Comparison of ENCODE assay signal across 22 cellular contexts in the genomic region with DNA sequence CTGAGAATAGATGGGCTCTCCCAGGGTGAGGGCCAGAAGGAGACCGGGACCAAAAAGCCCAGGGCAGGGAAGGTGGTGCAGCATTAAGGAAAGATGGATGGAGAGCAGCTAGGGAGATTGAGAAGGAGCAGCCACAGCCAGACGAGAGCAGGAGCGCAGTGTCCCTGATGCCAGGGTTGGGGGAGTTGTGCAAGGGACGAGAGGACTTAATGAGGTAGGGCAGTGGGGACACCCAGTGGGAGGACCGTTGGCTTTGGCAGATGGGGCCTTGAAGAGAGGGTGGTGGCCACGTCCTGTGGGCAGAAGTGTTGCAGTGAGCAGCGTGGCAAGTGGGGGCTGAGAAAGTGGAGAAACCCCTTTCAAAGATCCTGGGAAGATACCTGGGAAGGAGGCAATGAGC.
"Had no signal": no experiment of that assay in that cellular context is flagged by ENCODE, and none has a peak within 500 bp of the region (broad histone marks: within the 10 kb centered on the region; RNA-seq: fewer than 3 reads in every experiment).

No MANE protein-coding gene starts in this region.

- DNase-seq: activated CD4-positive, alpha-beta memory T cell treated with anti-CD3 and anti-CD28 coated beads for 36 hours; activated CD4-positive, alpha-beta T cell treated with anti-CD3 and anti-CD28 coated beads for 48 hours; activated CD8-positive, alpha-beta memory T cell treated with anti-CD3 and anti-CD28 coated beads, Interleukin-2, amount 10 ng/mL, durations not matched to agents 7 days and 5 days; activated effector memory CD4-positive, alpha-beta T cell treated with anti-CD3 and anti-CD28 coated beads, Interleukin-2, amount 50 U/mL, for 16 hours; activated naive CD4-positive, alpha-beta T cell treated with anti-CD3 and anti-CD28 coated beads, Interleukin-2, amount 10 ng/mL, durations not matched to agents 7 days and 5 days; activated T-cell treated with anti-CD3 and anti-CD28 coated beads for 4 hours; amygdala; body of pancreas; cortex of kidney; foreskin fibroblast; left colon; sigmoid colon; stimulated activated CD4-positive, alpha-beta T cell treated with anti-CD3 and anti-CD28 coated beads, Interleukin-15, amount 100 ng/mL, for 24 hours; stimulated activated naive CD4-positive, alpha-beta T cell; T1000; testis; upper lobe of right lung had no signal

- ATAC-seq: activated CD8-positive, alpha-beta memory T cell treated with anti-CD3 and anti-CD28 coated beads, Interleukin-2, amount 10 ng/mL, durations not matched to agents 7 days and 5 days; body of pancreas; left colon; natural killer cell treated with Interleukin-12 subunit alpha and Interleukin-12 subunit beta and Interleukin-15 and Interleukin-18, amount 100 ng/mL, for 72 hours; upper lobe of right lung had no signal

- H3K4me1 ChIP-seq: body of pancreas, sigmoid colon, testis, upper lobe of right lung had no signal

- H3K27ac ChIP-seq: body of pancreas, cardiac muscle cell, sigmoid colon, testis, upper lobe of right lung had no signal

- H3K36me3 Mint-ChIP-seq: activated CD4-positive, alpha-beta memory T cell treated with anti-CD3 and anti-CD28 coated beads for 36 hours; activated CD8-positive, alpha-beta memory T cell treated with anti-CD3 and anti-CD28 coated beads, Interleukin-2, amount 10 ng/mL, durations not matched to agents 7 days and 5 days; activated naive CD4-positive, alpha-beta T cell treated with anti-CD3 and anti-CD28 coated beads, Interleukin-2, amount 10 ng/mL, durations not matched to agents 7 days and 5 days; memory B cell; natural killer cell treated with Interleukin-12 subunit alpha and Interleukin-12 subunit beta and Interleukin-15 and Interleukin-18, amount 100 ng/mL, for 72 hours had no signal

- H3K4me3 ChIP-seq: body of pancreas, cardiac muscle cell, sigmoid colon, smooth muscle cell, testis, upper lobe of right lung had no signal

- H3K9me3 Mint-ChIP-seq: activated CD4-positive, alpha-beta memory T cell treated with anti-CD3 and anti-CD28 coated beads for 36 hours; activated naive CD4-positive, alpha-beta T cell treated with anti-CD3 and anti-CD28 coated beads, Interleukin-2, amount 10 ng/mL, durations not matched to agents 7 days and 5 days; natural killer cell treated with Interleukin-12 subunit alpha and Interleukin-12 subunit beta and Interleukin-15 and Interleukin-18, amount 100 ng/mL, for 72 hours; T-helper 1 cell treated with Interleukin-12 subunit alpha and Interleukin-12 subunit beta and Interleukin-4 antibody, amounts not matched to agents 30 μg/mL and 1 μg/mL, for 36 hours had no signal

- H3K27me3 ChIP-seq: body of pancreas, cardiac muscle cell, sigmoid colon, testis, upper lobe of right lung had no signal

- H3K4me1 Mint-ChIP-seq: activated CD8-positive, alpha-beta memory T cell treated with anti-CD3 and anti-CD28 coated beads, Interleukin-2, amount 10 ng/mL, durations not matched to agents 7 days and 5 days; activated naive CD4-positive, alpha-beta T cell treated with anti-CD3 and anti-CD28 coated beads, Interleukin-2, amount 10 ng/mL, durations not matched to agents 7 days and 5 days; memory B cell had no signal

- H3K27ac Mint-ChIP-seq: activated CD4-positive, alpha-beta memory T cell treated with anti-CD3 and anti-CD28 coated beads for 36 hours; activated CD8-positive, alpha-beta memory T cell treated with anti-CD3 and anti-CD28 coated beads, Interleukin-2, amount 10 ng/mL, durations not matched to agents 7 days and 5 days; activated naive CD4-positive, alpha-beta T cell treated with anti-CD3 and anti-CD28 coated beads, Interleukin-2, amount 10 ng/mL, durations not matched to agents 7 days and 5 days; memory B cell; natural killer cell treated with Interleukin-12 subunit alpha and Interleukin-12 subunit beta and Interleukin-15 and Interleukin-18, amount 100 ng/mL, for 72 hours; T-helper 1 cell treated with Interleukin-12 subunit alpha and Interleukin-12 subunit beta and Interleukin-4 antibody, amounts not matched to agents 30 μg/mL and 1 μg/mL, for 36 hours had no signal

- H3K4me3 Mint-ChIP-seq: activated CD4-positive, alpha-beta memory T cell treated with anti-CD3 and anti-CD28 coated beads for 36 hours; activated CD8-positive, alpha-beta memory T cell treated with anti-CD3 and anti-CD28 coated beads, Interleukin-2, amount 10 ng/mL, durations not matched to agents 7 days and 5 days; activated naive CD4-positive, alpha-beta T cell treated with anti-CD3 and anti-CD28 coated beads, Interleukin-2, amount 10 ng/mL, durations not matched to agents 7 days and 5 days; memory B cell; natural killer cell treated with Interleukin-12 subunit alpha and Interleukin-12 subunit beta and Interleukin-15 and Interleukin-18, amount 100 ng/mL, for 72 hours; T-helper 1 cell treated with Interleukin-12 subunit alpha and Interleukin-12 subunit beta and Interleukin-4 antibody, amounts not matched to agents 30 μg/mL and 1 μg/mL, for 36 hours had no signal

- H3K9me3 ChIP-seq: body of pancreas, sigmoid colon, testis, upper lobe of right lung had no signal

- H3K27me3 Mint-ChIP-seq: activated CD8-positive, alpha-beta memory T cell treated with anti-CD3 and anti-CD28 coated beads, Interleukin-2, amount 10 ng/mL, durations not matched to agents 7 days and 5 days had no signal
